7 cellular contexts compared by ENCODE assay signal in genomic region chr1:44957566-44957965, GRCh38. TPM values are rescaled to one million over a fixed set of nuclear protein-coding genes. Genes with fewer than 3 reads are reported as not detected.
A peak's percentile ranks its signal among the peaks of the same experiment; 100 is the strongest.
DNase-seq lines count a peak whose midpoint lies in the region; FAIRE-seq and TF ChIP-seq lines count a peak whose summit lies in the region.
"Not testable (repeated sequence)": the region's sequence is repeated elsewhere in the genome, so short reads cannot be mapped to it uniquely, and the experiment has no call there.

No MANE protein-coding gene starts in this region.

- H2AK5ac ChIP-seq in trophoblast cell (ENCODE audit: low read length): not testable (repeated sequence)

- H2BK12ac ChIP-seq in trophoblast cell (ENCODE audit: low read length): not testable (repeated sequence)

- not testable (repeated sequence) for H4K12ac ChIP-seq in trophoblast cell (ENCODE audit: low read depth, low read length)

- DNase-seq in AG20443 (ENCODE audit: low spot score): peak; percentile 25
- peak; percentile 52 for DNase-seq in GM23248
- peak; percentile 51 for DNase-seq in M059J (ENCODE audit: low read depth)
- peak in 5 of 7 donors; percentile 50 to 74 (median 58) for DNase-seq in adrenal gland
- DNase-seq in bronchial epithelial cell (ENCODE audit: low read depth): peak; percentile 40
- DNase-seq in fibroblast of mammary gland (ENCODE audit: low read depth): peak; percentile 15
- DNase-seq in trophoblast cell: peak; percentile 23 to 55

- peak overlapping the region; percentile 43 for H3K27ac ChIP-seq in GM23248
- H3K27ac ChIP-seq in adrenal gland: peak overlapping the region in 2 of 5 donors; percentile 19 to 44
- not testable (repeated sequence) for H3K27ac ChIP-seq in trophoblast cell (ENCODE audit: low read depth, low read length)

- peak overlapping the region; percentile 17 for H3K4me2 ChIP-seq in GM23248 (ENCODE audit: unreplicated experiment)
- H3K4me2 ChIP-seq in trophoblast cell (ENCODE audit: low read length): not testable (repeated sequence)

- FAIRE-seq in bronchial epithelial cell (lab: Jason Lieb, UNC): not testable (repeated sequence)

- TF ChIP-seq POLR2A in adrenal gland (IDR thresholded peaks at IDR 0.05): not testable (repeated sequence)

- not testable (repeated sequence) for H4K20me1 ChIP-seq in GM23248 (ENCODE audit: insufficient read depth)

- not testable (repeated sequence) for H3K18ac ChIP-seq in trophoblast cell (ENCODE audit: low read length)

- peaks cover 23% of the 10 kb centered on the region for H3K79me2 ChIP-seq in GM23248 (ENCODE audit: insufficient read depth)
- H3K79me2 ChIP-seq in trophoblast cell (ENCODE audit: control insufficient read depth, insufficient read depth, low read length, poor library complexity): not testable (repeated sequence)

- not testable (repeated sequence) for H3K23ac ChIP-seq in trophoblast cell (ENCODE audit: low read length)

- H2AFZ ChIP-seq in GM23248; trophoblast cell (ENCODE audit: insufficient read depth, low read length, poor library complexity): not testable (repeated sequence)

- H3K4me3 ChIP-seq in GM23248; adrenal gland; bronchial epithelial cell (ENCODE audit: low read depth, low read length); fibroblast of mammary gland (ENCODE audit: control insufficient read depth, low read depth, low read length); trophoblast cell (ENCODE audit: low read depth, low read length): not testable (repeated sequence)

- H2BK5ac ChIP-seq in trophoblast cell (ENCODE audit: low read depth, low read length, poor library complexity): not testable (repeated sequence)

- H3K79me1 ChIP-seq in trophoblast cell (ENCODE audit: low read length): not testable (repeated sequence)

- H3K9ac ChIP-seq in GM23248; trophoblast cell (ENCODE audit: low read length): not testable (repeated sequence)

- not testable (repeated sequence) for H4K8ac ChIP-seq in trophoblast cell (ENCODE audit: low read depth, low read length)

- H2BK120ac ChIP-seq in trophoblast cell (ENCODE audit: insufficient read depth, low read length, poor library complexity): not testable (repeated sequence)

- in situ Hi-C loops in GM23248 (cut with MboI): not testable (repeated sequence)

- not testable (repeated sequence) for H3K9me3 ChIP-seq in GM23248 (ENCODE audit: low read depth); adrenal gland (replicated peaks in 1 of 3); trophoblast cell (ENCODE audit: insufficient read depth, low read depth, low read length)

- not testable (repeated sequence) for H3K14ac ChIP-seq in trophoblast cell (ENCODE audit: low read length)

- H3K36me3 ChIP-seq in GM23248 (ENCODE audit: low read depth); adrenal gland (replicated peaks in 1 of 2); bronchial epithelial cell (ENCODE audit: control insufficient read depth, insufficient read depth, low read length); trophoblast cell (ENCODE audit: control insufficient read depth in 1 of 2, insufficient read depth in 2 of 2, low read length in 2 of 2): not testable (repeated sequence)

- WGBS in GM23248 (ENCODE audit: low coverage in 1 of 2, low lambda C conversion rate in 2 of 2, missing lambda C conversion rate in 2 of 2), 2 experiments: 56 to 62% methylated on average over 3 of the region's 3 CpGs
- WGBS in adrenal gland, 4 donors: 56 to 78% (median 64%) methylated on average over 3 of the region's 3 CpGs
- no CpG with 5 or more reads among the region's 3 CpGs for WGBS in trophoblast cell (ENCODE audit: extremely low coverage, insufficient coverage, insufficient read length)

- H3K4me1 ChIP-seq in GM23248 (ENCODE audit: insufficient read depth): peaks cover 11% of the 10 kb centered on the region
- not testable (repeated sequence) for H3K4me1 ChIP-seq in adrenal gland (replicated peaks in 1 of 2); trophoblast cell (ENCODE audit: control insufficient read depth in 1 of 2, insufficient read depth in 2 of 2, low read length in 2 of 2)

- not testable (repeated sequence) for H3K27me3 ChIP-seq in GM23248 (replicated peaks; ENCODE audit: insufficient read depth); adrenal gland; bronchial epithelial cell (ENCODE audit: control insufficient read depth, insufficient read depth, low read length); trophoblast cell (ENCODE audit: insufficient read depth, low read length)

- H3F3A ChIP-seq in GM23248 (ENCODE audit: insufficient read depth): peaks cover 11% of the 10 kb centered on the region

- not testable (repeated sequence) for H3K4ac ChIP-seq in trophoblast cell (ENCODE audit: low read depth, low read length)

- TF ChIP-seq CTCF in adrenal gland (IDR thresholded peaks at IDR 0.05); bronchial epithelial cell (IDR thresholded peaks at IDR 0.05; ENCODE audit: insufficient read depth, low read length, severe bottlenecking); fibroblast of mammary gland (conservative IDR thresholded peaks at IDR 0.05; ENCODE audit: control insufficient read depth, insufficient read depth, low read depth, low read length): not testable (repeated sequence)

- not testable (repeated sequence) for H4K91ac ChIP-seq in trophoblast cell (ENCODE audit: low read depth, low read length)

- intact Hi-C loops in adrenal gland (cut with DNase I): not testable (repeated sequence)

- not testable (repeated sequence) for H3K9me2 ChIP-seq in GM23248 (ENCODE audit: insufficient read depth)

RNA-seq across cellular contexts. Expression of gene EIF2B3, which starts 28.8 kb away (rescaled TPM):
- total RNA-seq in GM23248 (2014; rRNA removed; shearing (Covaris generic)): 30.4 and 33.5 TPM in 2 replicates
- 41.2 and 43.7 TPM in 2 replicates for polyA plus RNA-seq in GM23248 (2016; fragmentation: Nextera tagmentation; extraction: Ambion mirVana)
- total RNA-seq in M059J (2014; rRNA removed; shearing (Covaris generic)): 41.3 and 48.0 TPM in 2 replicates
- total RNA-seq in adrenal gland: 10 to 100 TPM; 13.8 to 47.2 (median 37.1) TPM
- polyA plus RNA-seq in adrenal gland: 10 to 100 TPM; 12.6 to 61.0 (median 16.0) TPM
- total RNA-seq in bronchial epithelial cell: 16.9 and 23.4 TPM in 2 replicates
- 13.9 and 14.3 TPM in 2 replicates for polyA plus RNA-seq in trophoblast cell (2013)

RNA-seq across cellular contexts. Expression of gene HECTD3, which starts 53.6 kb away (rescaled TPM):
- total RNA-seq in GM23248 (2014; rRNA removed; shearing (Covaris generic)): 16.9 and 21.1 TPM in 2 replicates
- 17.0 and 17.7 TPM in 2 replicates for polyA plus RNA-seq in GM23248 (2016; fragmentation: Nextera tagmentation; extraction: Ambion mirVana)
- 23.8 and 33.7 TPM in 2 replicates for total RNA-seq in M059J (2014; rRNA removed; shearing (Covaris generic))
- total RNA-seq in adrenal gland: 10 to 100 TPM; 25.4 to 68.4 (median 50.8) TPM
- 10 to 100 TPM; 31.1 to 73.7 (median 54.3) TPM for polyA plus RNA-seq in adrenal gland
- 12.1 and 16.8 TPM in 2 replicates for total RNA-seq in bronchial epithelial cell
- polyA plus RNA-seq in trophoblast cell (2013): 29.4 and 30.2 TPM in 2 replicates

RNA-seq across cellular contexts. Expression of gene UROD, which starts 54.5 kb away (rescaled TPM):
- total RNA-seq in GM23248 (2014; rRNA removed; shearing (Covaris generic)): 103 and 111 TPM in 2 replicates
- polyA plus RNA-seq in GM23248 (2016; fragmentation: Nextera tagmentation; extraction: Ambion mirVana) (141 and 143 TPM in 2 replicates), adrenal gland (100 to 1,000 TPM; 219 to 380 (median 265) TPM)
- total RNA-seq in M059J (2014; rRNA removed; shearing (Covaris generic)): 125 and 127 TPM in 2 replicates
- total RNA-seq in adrenal gland (100 to 1,000 TPM; 169 to 324 (median 219) TPM), bronchial epithelial cell (122 and 151 TPM in 2 replicates)
- 52.2 and 52.9 TPM in 2 replicates for polyA plus RNA-seq in trophoblast cell (2013)
